1 cellular context compared by ENCODE assay signal in the genomic region with DNA sequence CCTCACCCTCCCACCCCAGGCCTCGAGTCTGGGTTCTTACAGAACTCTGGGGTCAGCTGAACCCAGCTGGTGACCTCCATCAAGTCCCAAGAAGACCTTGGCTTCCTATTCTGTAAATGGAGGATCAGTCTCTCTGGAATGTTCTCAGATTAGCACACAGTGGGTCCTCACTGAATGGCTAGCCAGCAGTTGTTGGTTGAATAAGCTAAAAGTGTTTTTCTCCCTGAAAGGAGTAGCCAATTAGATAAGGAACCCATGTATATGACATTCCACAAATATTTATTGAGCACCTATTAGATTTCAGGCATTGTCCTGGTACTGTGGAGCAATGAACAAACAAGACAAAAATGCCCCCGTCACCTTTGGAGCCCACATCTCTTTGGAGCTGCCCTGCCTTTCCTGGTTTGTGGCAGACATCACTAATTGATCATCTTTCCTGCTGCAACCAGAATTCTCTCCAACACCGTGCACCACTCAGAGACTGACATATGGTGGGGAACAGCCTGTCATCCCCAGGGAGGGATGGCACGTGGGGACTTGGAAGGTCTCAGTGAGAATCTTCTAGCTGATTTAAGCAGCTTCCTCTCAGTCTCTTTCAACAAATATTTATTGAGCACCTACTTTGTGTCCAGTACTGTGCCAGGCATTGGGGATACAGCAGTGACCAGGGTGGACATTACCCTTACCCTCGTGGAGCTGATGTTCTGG.
TF ChIP-seq lines count a peak whose summit lies in the region.

No MANE protein-coding gene starts in this region.

TF ChIP-seq in A549, 52 proteins besides CTCF, POLR2A, EP300 and RAD21 (continued from another document):
- TF ChIP-seq, protein P1, sequence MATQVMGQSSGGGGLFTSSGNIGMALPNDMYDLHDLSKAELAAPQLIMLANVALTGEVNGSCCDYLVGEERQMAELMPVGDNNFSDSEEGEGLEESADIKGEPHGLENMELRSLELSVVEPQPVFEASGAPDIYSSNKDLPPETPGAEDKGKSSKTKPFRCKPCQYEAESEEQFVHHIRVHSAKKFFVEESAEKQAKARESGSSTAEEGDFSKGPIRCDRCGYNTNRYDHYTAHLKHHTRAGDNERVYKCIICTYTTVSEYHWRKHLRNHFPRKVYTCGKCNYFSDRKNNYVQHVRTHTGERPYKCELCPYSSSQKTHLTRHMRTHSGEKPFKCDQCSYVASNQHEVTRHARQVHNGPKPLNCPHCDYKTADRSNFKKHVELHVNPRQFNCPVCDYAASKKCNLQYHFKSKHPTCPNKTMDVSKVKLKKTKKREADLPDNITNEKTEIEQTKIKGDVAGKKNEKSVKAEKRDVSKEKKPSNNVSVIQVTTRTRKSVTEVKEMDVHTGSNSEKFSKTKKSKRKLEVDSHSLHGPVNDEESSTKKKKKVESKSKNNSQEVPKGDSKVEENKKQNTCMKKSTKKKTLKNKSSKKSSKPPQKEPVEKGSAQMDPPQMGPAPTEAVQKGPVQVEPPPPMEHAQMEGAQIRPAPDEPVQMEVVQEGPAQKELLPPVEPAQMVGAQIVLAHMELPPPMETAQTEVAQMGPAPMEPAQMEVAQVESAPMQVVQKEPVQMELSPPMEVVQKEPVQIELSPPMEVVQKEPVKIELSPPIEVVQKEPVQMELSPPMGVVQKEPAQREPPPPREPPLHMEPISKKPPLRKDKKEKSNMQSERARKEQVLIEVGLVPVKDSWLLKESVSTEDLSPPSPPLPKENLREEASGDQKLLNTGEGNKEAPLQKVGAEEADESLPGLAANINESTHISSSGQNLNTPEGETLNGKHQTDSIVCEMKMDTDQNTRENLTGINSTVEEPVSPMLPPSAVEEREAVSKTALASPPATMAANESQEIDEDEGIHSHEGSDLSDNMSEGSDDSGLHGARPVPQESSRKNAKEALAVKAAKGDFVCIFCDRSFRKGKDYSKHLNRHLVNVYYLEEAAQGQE (IDR thresholded peaks at IDR 0.05) = no peak
- no peak for TF ChIP-seq FOXS1 (CRISPR knock-in tag; IDR thresholded peaks at IDR 0.05)
- no peak for TF ChIP-seq JUN (IDR thresholded peaks at IDR 0.05)
- TF ChIP-seq, protein P2, sequence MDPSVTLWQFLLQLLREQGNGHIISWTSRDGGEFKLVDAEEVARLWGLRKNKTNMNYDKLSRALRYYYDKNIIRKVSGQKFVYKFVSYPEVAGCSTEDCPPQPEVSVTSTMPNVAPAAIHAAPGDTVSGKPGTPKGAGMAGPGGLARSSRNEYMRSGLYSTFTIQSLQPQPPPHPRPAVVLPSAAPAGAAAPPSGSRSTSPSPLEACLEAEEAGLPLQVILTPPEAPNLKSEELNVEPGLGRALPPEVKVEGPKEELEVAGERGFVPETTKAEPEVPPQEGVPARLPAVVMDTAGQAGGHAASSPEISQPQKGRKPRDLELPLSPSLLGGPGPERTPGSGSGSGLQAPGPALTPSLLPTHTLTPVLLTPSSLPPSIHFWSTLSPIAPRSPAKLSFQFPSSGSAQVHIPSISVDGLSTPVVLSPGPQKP (IDR thresholded peaks at IDR 0.05; ENCODE audit: low read depth, low read length) = no peak
- no peak for TF ChIP-seq CHD2 (IDR thresholded peaks at IDR 0.05; ENCODE audit: low read length, partially characterized antibody)
- no peak for TF ChIP-seq HDAC2 (IDR thresholded peaks at IDR 0.05)
- no peak for TF ChIP-seq ZSCAN20 (CRISPR knock-in tag; IDR thresholded peaks at IDR 0.05)
- TF ChIP-seq, protein P3, sequence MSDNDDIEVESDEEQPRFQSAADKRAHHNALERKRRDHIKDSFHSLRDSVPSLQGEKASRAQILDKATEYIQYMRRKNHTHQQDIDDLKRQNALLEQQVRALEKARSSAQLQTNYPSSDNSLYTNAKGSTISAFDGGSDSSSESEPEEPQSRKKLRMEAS (IDR thresholded peaks at IDR 0.05) = no peak
- no peak for TF ChIP-seq NPAS2 (CRISPR knock-in tag; IDR thresholded peaks at IDR 0.05; ENCODE audit: borderline replicate concordance)
- TF ChIP-seq GATA3 (IDR thresholded peaks at IDR 0.05; ENCODE audit: borderline replicate concordance) = no peak
- TF ChIP-seq HOXB13 (CRISPR knock-in tag; IDR thresholded peaks at IDR 0.05; ENCODE audit: low read depth) = no peak
